Comparison of ENCODE assay signal across 1 cellular context in the genomic region with DNA sequence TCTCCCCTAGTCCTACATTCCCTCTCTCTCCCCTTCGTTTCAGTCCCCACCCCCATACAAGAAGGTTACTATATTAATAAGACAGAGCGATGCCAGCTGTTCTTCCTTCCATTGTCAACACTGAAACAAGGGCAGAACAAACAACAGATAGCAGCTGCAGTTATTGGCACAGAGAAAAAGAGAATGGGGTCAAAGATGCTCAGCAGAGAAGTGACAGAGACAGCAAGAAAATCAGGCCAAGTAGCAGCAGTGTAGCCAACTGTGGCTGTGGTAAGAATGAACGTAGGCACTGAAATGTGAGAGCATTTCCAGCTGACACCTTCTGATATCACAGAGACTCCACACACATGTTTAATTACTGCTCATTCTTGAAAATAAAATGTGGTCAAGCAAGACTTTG.
TF ChIP-seq lines count a peak whose summit lies in the region.

No MANE protein-coding gene starts in this region.

TF ChIP-seq in GM23338, 12 proteins besides CTCF, POLR2A, EP300 and RAD21 (continued from another document):
- TF ChIP-seq, protein P1, sequence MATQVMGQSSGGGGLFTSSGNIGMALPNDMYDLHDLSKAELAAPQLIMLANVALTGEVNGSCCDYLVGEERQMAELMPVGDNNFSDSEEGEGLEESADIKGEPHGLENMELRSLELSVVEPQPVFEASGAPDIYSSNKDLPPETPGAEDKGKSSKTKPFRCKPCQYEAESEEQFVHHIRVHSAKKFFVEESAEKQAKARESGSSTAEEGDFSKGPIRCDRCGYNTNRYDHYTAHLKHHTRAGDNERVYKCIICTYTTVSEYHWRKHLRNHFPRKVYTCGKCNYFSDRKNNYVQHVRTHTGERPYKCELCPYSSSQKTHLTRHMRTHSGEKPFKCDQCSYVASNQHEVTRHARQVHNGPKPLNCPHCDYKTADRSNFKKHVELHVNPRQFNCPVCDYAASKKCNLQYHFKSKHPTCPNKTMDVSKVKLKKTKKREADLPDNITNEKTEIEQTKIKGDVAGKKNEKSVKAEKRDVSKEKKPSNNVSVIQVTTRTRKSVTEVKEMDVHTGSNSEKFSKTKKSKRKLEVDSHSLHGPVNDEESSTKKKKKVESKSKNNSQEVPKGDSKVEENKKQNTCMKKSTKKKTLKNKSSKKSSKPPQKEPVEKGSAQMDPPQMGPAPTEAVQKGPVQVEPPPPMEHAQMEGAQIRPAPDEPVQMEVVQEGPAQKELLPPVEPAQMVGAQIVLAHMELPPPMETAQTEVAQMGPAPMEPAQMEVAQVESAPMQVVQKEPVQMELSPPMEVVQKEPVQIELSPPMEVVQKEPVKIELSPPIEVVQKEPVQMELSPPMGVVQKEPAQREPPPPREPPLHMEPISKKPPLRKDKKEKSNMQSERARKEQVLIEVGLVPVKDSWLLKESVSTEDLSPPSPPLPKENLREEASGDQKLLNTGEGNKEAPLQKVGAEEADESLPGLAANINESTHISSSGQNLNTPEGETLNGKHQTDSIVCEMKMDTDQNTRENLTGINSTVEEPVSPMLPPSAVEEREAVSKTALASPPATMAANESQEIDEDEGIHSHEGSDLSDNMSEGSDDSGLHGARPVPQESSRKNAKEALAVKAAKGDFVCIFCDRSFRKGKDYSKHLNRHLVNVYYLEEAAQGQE (IDR thresholded peaks at IDR 0.05; ENCODE audit: unreplicated experiment): no peak
- no peak for TF ChIP-seq CREB1 (CRISPR knock-in tag; IDR thresholded peaks at IDR 0.05; ENCODE audit: low read depth)
- TF ChIP-seq EZH2phosphoT487 (IDR thresholded peaks at IDR 0.05; ENCODE audit: unreplicated experiment): no peak
- no peak for TF ChIP-seq EZH2 (IDR thresholded peaks at IDR 0.05; ENCODE audit: low read depth, unreplicated experiment)
- TF ChIP-seq NANOG (IDR thresholded peaks at IDR 0.05; ENCODE audit: borderline replicate concordance): no peak
- TF ChIP-seq, protein P2, sequence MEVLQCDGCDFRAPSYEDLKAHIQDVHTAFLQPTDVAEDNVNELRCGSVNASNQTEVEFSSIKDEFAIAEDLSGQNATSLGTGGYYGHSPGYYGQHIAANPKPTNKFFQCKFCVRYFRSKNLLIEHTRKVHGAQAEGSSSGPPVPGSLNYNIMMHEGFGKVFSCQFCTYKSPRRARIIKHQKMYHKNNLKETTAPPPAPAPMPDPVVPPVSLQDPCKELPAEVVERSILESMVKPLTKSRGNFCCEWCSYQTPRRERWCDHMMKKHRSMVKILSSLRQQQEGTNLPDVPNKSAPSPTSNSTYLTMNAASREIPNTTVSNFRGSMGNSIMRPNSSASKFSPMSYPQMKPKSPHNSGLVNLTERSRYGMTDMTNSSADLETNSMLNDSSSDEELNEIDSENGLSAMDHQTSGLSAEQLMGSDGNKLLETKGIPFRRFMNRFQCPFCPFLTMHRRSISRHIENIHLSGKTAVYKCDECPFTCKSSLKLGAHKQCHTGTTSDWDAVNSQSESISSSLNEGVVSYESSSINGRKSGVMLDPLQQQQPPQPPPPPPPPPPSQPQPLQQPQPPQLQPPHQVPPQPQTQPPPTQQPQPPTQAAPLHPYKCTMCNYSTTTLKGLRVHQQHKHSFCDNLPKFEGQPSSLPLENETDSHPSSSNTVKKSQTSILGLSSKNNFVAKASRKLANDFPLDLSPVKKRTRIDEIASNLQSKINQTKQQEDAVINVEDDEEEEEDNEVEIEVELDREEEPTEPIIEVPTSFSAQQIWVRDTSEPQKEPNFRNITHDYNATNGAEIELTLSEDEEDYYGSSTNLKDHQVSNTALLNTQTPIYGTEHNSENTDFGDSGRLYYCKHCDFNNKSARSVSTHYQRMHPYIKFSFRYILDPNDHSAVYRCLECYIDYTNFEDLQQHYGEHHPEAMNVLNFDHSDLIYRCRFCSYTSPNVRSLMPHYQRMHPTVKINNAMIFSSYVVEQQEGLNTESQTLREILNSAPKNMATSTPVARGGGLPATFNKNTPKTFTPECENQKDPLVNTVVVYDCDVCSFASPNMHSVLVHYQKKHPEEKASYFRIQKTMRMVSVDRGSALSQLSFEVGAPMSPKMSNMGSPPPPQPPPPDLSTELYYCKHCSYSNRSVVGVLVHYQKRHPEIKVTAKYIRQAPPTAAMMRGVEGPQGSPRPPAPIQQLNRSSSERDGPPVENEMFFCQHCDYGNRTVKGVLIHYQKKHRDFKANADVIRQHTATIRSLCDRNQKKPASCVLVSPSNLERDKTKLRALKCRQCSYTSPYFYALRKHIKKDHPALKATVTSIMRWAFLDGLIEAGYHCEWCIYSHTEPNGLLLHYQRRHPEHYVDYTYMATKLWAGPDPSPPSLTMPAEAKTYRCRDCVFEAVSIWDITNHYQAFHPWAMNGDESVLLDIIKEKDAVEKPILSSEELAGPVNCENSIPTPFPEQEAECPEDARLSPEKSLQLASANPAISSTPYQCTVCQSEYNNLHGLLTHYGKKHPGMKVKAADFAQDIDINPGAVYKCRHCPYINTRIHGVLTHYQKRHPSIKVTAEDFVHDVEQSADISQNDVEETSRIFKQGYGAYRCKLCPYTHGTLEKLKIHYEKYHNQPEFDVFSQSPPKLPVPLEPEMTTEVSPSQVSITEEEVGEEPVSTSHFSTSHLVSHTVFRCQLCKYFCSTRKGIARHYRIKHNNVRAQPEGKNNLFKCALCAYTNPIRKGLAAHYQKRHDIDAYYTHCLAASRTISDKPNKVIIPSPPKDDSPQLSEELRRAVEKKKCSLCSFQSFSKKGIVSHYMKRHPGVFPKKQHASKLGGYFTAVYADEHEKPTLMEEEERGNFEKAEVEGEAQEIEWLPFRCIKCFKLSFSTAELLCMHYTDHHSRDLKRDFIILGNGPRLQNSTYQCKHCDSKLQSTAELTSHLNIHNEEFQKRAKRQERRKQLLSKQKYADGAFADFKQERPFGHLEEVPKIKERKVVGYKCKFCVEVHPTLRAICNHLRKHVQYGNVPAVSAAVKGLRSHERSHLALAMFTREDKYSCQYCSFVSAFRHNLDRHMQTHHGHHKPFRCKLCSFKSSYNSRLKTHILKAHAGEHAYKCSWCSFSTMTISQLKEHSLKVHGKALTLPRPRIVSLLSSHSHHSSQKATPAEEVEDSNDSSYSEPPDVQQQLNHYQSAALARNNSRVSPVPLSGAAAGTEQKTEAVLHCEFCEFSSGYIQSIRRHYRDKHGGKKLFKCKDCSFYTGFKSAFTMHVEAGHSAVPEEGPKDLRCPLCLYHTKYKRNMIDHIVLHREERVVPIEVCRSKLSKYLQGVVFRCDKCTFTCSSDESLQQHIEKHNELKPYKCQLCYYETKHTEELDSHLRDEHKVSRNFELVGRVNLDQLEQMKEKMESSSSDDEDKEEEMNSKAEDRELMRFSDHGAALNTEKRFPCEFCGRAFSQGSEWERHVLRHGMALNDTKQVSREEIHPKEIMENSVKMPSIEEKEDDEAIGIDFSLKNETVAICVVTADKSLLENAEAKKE (CRISPR knock-in tag; IDR thresholded peaks at IDR 0.05): no peak
- TF ChIP-seq POLR2AphosphoS5 (IDR thresholded peaks at IDR 0.05; ENCODE audit: low read depth): no peak
- no peak for TF ChIP-seq JUNB (IDR thresholded peaks at IDR 0.05; ENCODE audit: unreplicated experiment)
- no peak for TF ChIP-seq ZNF331 (CRISPR knock-in tag; IDR thresholded peaks at IDR 0.05; ENCODE audit: low read depth)
